Comparison of ENCODE assay signal across 1 cellular context in genomic region chr2:54116608-54117007, GRCh38.
TF ChIP-seq lines count a peak whose summit lies in the region.
"Not testable (repeated sequence)": the region's sequence is repeated elsewhere in the genome, so short reads cannot be mapped to it uniquely, and the experiment has no call there.

No MANE protein-coding gene starts in this region.

TF ChIP-seq in K562, 482 proteins besides CTCF, POLR2A, EP300 and RAD21:
- TF ChIP-seq CHAMP1 (IDR thresholded peaks at IDR 0.05), result peak; percentile 78; the same call in 1 of the 2 replicates
- peak; percentile 55; the same call in 1 of the 2 replicates for TF ChIP-seq CC2D1A (IDR thresholded peaks at IDR 0.05)
- peak in 1 of 2 experiments; percentile 30; a peak in 1 of 4 replicates for TF ChIP-seq TRIM24 (IDR thresholded peaks at IDR 0.05)
- 0 out of 2 replicates have a peak, but pooled peaks have one; percentile 42 for TF ChIP-seq ZNF561 (CRISPR knock-in tag; conservative IDR thresholded peaks at IDR 0.05)
- TF ChIP-seq TRIM28 (IDR thresholded peaks at IDR 0.05), result peak; percentile 88
- 0 out of 2 replicates have a peak, but pooled peaks have one; percentile 18 for TF ChIP-seq ZNF512 (tag; IDR thresholded peaks at IDR 0.05)
- TF ChIP-seq ZBTB33 (CRISPR knock-in tag; IDR thresholded peaks at IDR 0.05), result peak; percentile 100
- TF ChIP-seq XRCC3 (IDR thresholded peaks at IDR 0.05), result peak; percentile 86; the same call in 1 of the 2 replicates
- 0 out of 2 replicates have a peak, but pooled peaks have one; percentile 62 for TF ChIP-seq CBX5 (IDR thresholded peaks at IDR 0.05; ENCODE audit: borderline replicate concordance, low read depth)
- 0 out of 2 replicates have a peak, but pooled peaks have one; percentile 31 for TF ChIP-seq CBX1 (IDR thresholded peaks at IDR 0.05; ENCODE audit: low read depth)
- peak in 1 of 2 experiments; percentile 99; a peak in 2 of 3 replicates for TF ChIP-seq CBX3 (IDR thresholded peaks at IDR 0.05; ENCODE audit: borderline replicate concordance in 1 of 2, low read length in 2 of 2)
- TF ChIP-seq ATF3 (IDR thresholded peaks at IDR 0.05), result peak; percentile 44; the same call in 1 of the 2 replicates
- TF ChIP-seq ATF3 (CRISPR knock-in tag; conservative IDR thresholded peaks at IDR 0.05), result not testable (repeated sequence)
- TF ChIP-seq ZNF280A (IDR thresholded peaks at IDR 0.05; ENCODE audit: low read depth, partially characterized antibody), result peak; percentile 98
TF ChIP-seq in K562: peak in this region for 13; not testable (repeated sequence) for 469.
